In the genomic region with DNA sequence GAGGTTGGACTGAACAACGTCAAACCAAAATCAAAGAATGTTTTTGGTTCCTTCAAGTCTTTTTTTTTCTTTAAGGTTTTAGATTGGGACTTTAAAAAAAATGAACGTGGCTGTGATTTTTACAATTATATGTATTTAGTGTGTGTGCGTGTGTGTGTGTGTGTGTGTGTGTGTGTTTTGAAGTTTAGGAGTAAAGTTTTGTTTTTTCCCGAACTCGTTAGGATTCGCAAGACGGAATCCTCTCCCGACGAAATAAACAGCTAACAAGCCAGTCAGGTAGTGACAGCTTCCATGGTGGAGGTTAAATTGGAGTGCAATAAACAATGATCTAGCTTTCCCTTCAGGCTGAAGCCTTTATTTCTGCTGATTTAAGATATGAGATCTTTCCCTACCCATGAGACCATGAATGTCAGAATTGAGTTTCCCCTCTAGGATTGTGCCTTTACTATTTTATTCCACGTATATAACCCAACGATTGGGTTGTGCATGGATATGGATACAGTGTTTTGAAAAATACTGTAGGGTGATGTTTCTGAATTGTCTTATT, we compare ENCODE assay signal across 8 cellular contexts. TPM values are rescaled to one million over a fixed set of nuclear protein-coding genes. Genes with fewer than 3 reads are reported as not detected.
DNase-seq lines count a peak whose midpoint lies in the region; ATAC-seq and TF ChIP-seq lines count a peak whose summit lies in the region.

No MANE protein-coding gene starts in this region.

- H3K4me1 ChIP-seq in left ventricle myocardium inferior (peaks cover 37% of the 10 kb centered on the region), iPS-18a (ENCODE audit: control insufficient read depth, low read depth, low read length) (peaks cover 33% of the 10 kb centered on the region)

- peaks cover 7% of the 10 kb centered on the region for H3K36me3 Mint-ChIP-seq in activated T-helper 1 cell treated with anti-CD3 and anti-CD28 coated beads, Interleukin-12 subunit alpha, Interleukin-12 subunit beta, Interleukin-2, Interleukin-4 antibody, amounts not matched to agents 30 ng/mL and 10 ng/mL and 1 ng/mL, durations not matched to agents 14 hours and 24 hours and 36 hours (ENCODE audit: low read depth)
- peaks cover 4% of the 10 kb centered on the region for H3K36me3 Mint-ChIP-seq in stimulated activated memory B cell treated with anti-CD40 and anti-IgM and Interleukin-4, amounts not matched to agents 10 μg/mL and 1 μg/mL and 100 μg/mL, for 72 hours

- H3K4me3 ChIP-seq in left ventricle myocardium inferior (peak overlapping the region; percentile 90), iPS-18a (ENCODE audit: low read length) (peak overlapping the region; percentile 94)

- H3K27ac ChIP-seq in left ventricle myocardium inferior (replicated peaks) (peak overlapping the region; percentile 81), iPS-18a (ENCODE audit: low read length) (peak overlapping the region; percentile 63)

- DNase-seq in left ventricle myocardium inferior: no peak
- no peak for DNase-seq in left cardiac atrium
- no peak for DNase-seq in activated T-helper 1 cell treated with anti-CD3 and anti-CD28 coated beads, Interleukin-12 subunit alpha, Interleukin-12 subunit beta, Interleukin-2, Interleukin-4 antibody, amounts not matched to agents 30 ng/mL and 10 ng/mL and 1 ng/mL, durations not matched to agents 14 hours and 24 hours and 36 hours (ENCODE audit: low spot score)
- no peak for DNase-seq in NCI-H1105 (lab: John Stamatoyannopoulos, UW)
- DNase-seq in AG08396 (ENCODE audit: low spot score): no peak

- H3K27me3 Mint-ChIP-seq in activated T-helper 1 cell treated with anti-CD3 and anti-CD28 coated beads, Interleukin-12 subunit alpha, Interleukin-12 subunit beta, Interleukin-2, Interleukin-4 antibody, amounts not matched to agents 30 ng/mL and 10 ng/mL and 1 ng/mL, durations not matched to agents 14 hours and 24 hours and 36 hours (ENCODE audit: insufficient read depth): peaks cover 2% of the 10 kb centered on the region
- H3K27me3 Mint-ChIP-seq in stimulated activated memory B cell treated with anti-CD40 and anti-IgM and Interleukin-4, amounts not matched to agents 10 μg/mL and 1 μg/mL and 100 μg/mL, for 72 hours: no peaks in the 10 kb centered on the region

- TF ChIP-seq CTCF in left ventricle myocardium inferior (IDR thresholded peaks at IDR 0.05; ENCODE audit: borderline replicate concordance): no peak

- H3K4me3 Mint-ChIP-seq in activated T-helper 1 cell treated with anti-CD3 and anti-CD28 coated beads, Interleukin-12 subunit alpha, Interleukin-12 subunit beta, Interleukin-2, Interleukin-4 antibody, amounts not matched to agents 30 ng/mL and 10 ng/mL and 1 ng/mL, durations not matched to agents 14 hours and 24 hours and 36 hours: peak overlapping the region; percentile 97
- peak overlapping the region; percentile 93 for H3K4me3 Mint-ChIP-seq in stimulated activated memory B cell treated with anti-CD40 and anti-IgM and Interleukin-4, amounts not matched to agents 10 μg/mL and 1 μg/mL and 100 μg/mL, for 72 hours

- intact Hi-C loops in left ventricle myocardium inferior (cut with micrococcal nuclease): no loop called here
- intact Hi-C loops in left cardiac atrium (cut with DNase I): loop anchor here in 1 of 2 donors (10.0 kb wide), 2 partner anchors 227 to 327 kb away; a partner anchor contains a TSS
- intact Hi-C loops in activated T-helper 1 cell treated with anti-CD3 and anti-CD28 coated beads, Interleukin-12 subunit alpha, Interleukin-12 subunit beta, Interleukin-2, Interleukin-4 antibody, amounts not matched to agents 30 ng/mL and 10 ng/mL and 1 ng/mL, durations not matched to agents 14 hours and 24 hours and 36 hours (cut with micrococcal nuclease): loop anchor here (1.0 to 5.0 kb wide), 7 partner anchors 59 to 1006 kb away; a partner anchor contains a TSS

- ATAC-seq in left cardiac atrium (no peak), HG03280 (IDR thresholded peaks at IDR 0.05; ENCODE audit: unreplicated experiment) (no peak)
- no peak for ATAC-seq in stimulated activated memory B cell treated with anti-CD40 and anti-IgM and Interleukin-4, amounts not matched to agents 10 μg/mL and 1 μg/mL and 100 μg/mL, for 72 hours

- H3K36me3 ChIP-seq in left ventricle myocardium inferior (no peaks in the 10 kb centered on the region), iPS-18a (ENCODE audit: control insufficient read depth, low read depth, low read length) (peaks cover 5% of the 10 kb centered on the region)

- peaks cover 12% of the 10 kb centered on the region for H3K27me3 ChIP-seq in left ventricle myocardium inferior (ENCODE audit: low read depth)
- no peaks in the 10 kb centered on the region for H3K27me3 ChIP-seq in iPS-18a (ENCODE audit: control insufficient read depth, insufficient read depth, low read length)

- H3K27ac Mint-ChIP-seq in activated T-helper 1 cell treated with anti-CD3 and anti-CD28 coated beads, Interleukin-12 subunit alpha, Interleukin-12 subunit beta, Interleukin-2, Interleukin-4 antibody, amounts not matched to agents 30 ng/mL and 10 ng/mL and 1 ng/mL, durations not matched to agents 14 hours and 24 hours and 36 hours: peak overlapping the region; percentile 85
- peak overlapping the region; percentile 89 for H3K27ac Mint-ChIP-seq in stimulated activated memory B cell treated with anti-CD40 and anti-IgM and Interleukin-4, amounts not matched to agents 10 μg/mL and 1 μg/mL and 100 μg/mL, for 72 hours

- H3K9ac ChIP-seq in iPS-18a (ENCODE audit: low read length): peak overlapping the region; percentile 89

- H3K9me3 Mint-ChIP-seq in activated T-helper 1 cell treated with anti-CD3 and anti-CD28 coated beads, Interleukin-12 subunit alpha, Interleukin-12 subunit beta, Interleukin-2, Interleukin-4 antibody, amounts not matched to agents 30 ng/mL and 10 ng/mL and 1 ng/mL, durations not matched to agents 14 hours and 24 hours and 36 hours: peaks cover under 1% of the 10 kb centered on the region
- H3K9me3 Mint-ChIP-seq in stimulated activated memory B cell treated with anti-CD40 and anti-IgM and Interleukin-4, amounts not matched to agents 10 μg/mL and 1 μg/mL and 100 μg/mL, for 72 hours: no peaks in the 10 kb centered on the region

- H3K4me1 Mint-ChIP-seq in activated T-helper 1 cell treated with anti-CD3 and anti-CD28 coated beads, Interleukin-12 subunit alpha, Interleukin-12 subunit beta, Interleukin-2, Interleukin-4 antibody, amounts not matched to agents 30 ng/mL and 10 ng/mL and 1 ng/mL, durations not matched to agents 14 hours and 24 hours and 36 hours (ENCODE audit: low read depth): peaks cover 41% of the 10 kb centered on the region
- H3K4me1 Mint-ChIP-seq in stimulated activated memory B cell treated with anti-CD40 and anti-IgM and Interleukin-4, amounts not matched to agents 10 μg/mL and 1 μg/mL and 100 μg/mL, for 72 hours: peaks cover 14% of the 10 kb centered on the region

- H3K9me3 ChIP-seq in left ventricle myocardium inferior (replicated peaks) (peaks cover 1% of the 10 kb centered on the region), iPS-18a (ENCODE audit: control insufficient read depth, low read depth, low read length) (no peaks in the 10 kb centered on the region)

RNA-seq across cellular contexts. Expression of a gene that starts 1.2 kb away (rescaled TPM):
- total RNA-seq in left ventricle myocardium inferior (5.6 TPM), left cardiac atrium (1 to 10 TPM; 3.3 to 3.6 TPM)
- total RNA-seq in activated T-helper 1 cell treated with anti-CD3 and anti-CD28 coated beads, Interleukin-12 subunit alpha, Interleukin-12 subunit beta, Interleukin-2, Interleukin-4 antibody, amounts not matched to agents 30 ng/mL and 10 ng/mL and 1 ng/mL, durations not matched to agents 14 hours and 24 hours and 36 hours: 8.2 and 8.6 TPM in 2 replicates
